24 cellular contexts compared by ENCODE assay signal in the genomic region with DNA sequence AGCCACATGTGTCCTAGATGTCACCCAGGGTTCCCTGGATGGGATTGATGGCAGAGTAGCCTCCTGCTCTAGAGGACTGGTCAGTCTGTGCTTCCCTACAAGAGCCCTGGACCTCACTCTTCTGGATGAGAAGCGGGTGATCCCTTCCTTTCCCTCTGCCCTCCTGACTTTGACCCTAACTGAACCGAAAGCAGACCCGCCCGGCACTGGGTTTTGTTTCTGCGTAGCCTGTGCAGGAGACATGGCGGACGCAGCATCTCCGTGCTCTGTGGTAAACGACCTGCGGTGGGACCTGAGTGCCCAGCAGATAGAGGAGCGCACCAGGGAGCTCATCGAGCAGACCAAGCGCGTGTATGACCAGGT.
"Had no signal": no experiment of that assay in that cellular context is flagged by ENCODE, and none has a peak within 500 bp of the region (broad histone marks: within the 10 kb centered on the region; RNA-seq: fewer than 3 reads in every experiment).

No MANE protein-coding gene starts in this region.

- H3K27me3 Mint-ChIP-seq: activated naive CD8-positive, alpha-beta T cell treated with anti-CD3 and anti-CD28 coated beads for 36 hours; naive B cell had no signal

- ATAC-seq: body of pancreas, foreskin keratinocyte, heart right ventricle, pancreas, psoas muscle had no signal

- H3K36me3 Mint-ChIP-seq: naive B cell had no signal

- H3K27me3 ChIP-seq: adrenal gland, body of pancreas, esophagus muscularis mucosa, foreskin keratinocyte, heart right ventricle, pancreas, testis, transverse colon had no signal

- H3K27ac ChIP-seq: adrenal gland, body of pancreas, esophagus muscularis mucosa, foreskin keratinocyte, heart right ventricle, pancreas, psoas muscle, testis, transverse colon had no signal

- H3K4me1 ChIP-seq: foreskin keratinocyte had no signal

- H3K4me3 Mint-ChIP-seq: activated naive CD8-positive, alpha-beta T cell treated with anti-CD3 and anti-CD28 coated beads for 36 hours; nephron progenitor cell; T-helper 2 cell treated with Interferon-gamma antibody and Interleukin-4, amounts not matched to agents 5 μg/mL and 100 μg/mL, for 36 hours had no signal

- H3K9me3 Mint-ChIP-seq: activated naive CD8-positive, alpha-beta T cell treated with anti-CD3 and anti-CD28 coated beads for 36 hours; naive B cell; nephron progenitor cell; T-helper 2 cell treated with Interferon-gamma antibody and Interleukin-4, amounts not matched to agents 5 μg/mL and 100 μg/mL, for 36 hours had no signal

- H3K4me3 ChIP-seq: adrenal gland, body of pancreas, esophagus muscularis mucosa, heart right ventricle, lung, pancreas, psoas muscle, testis, transverse colon had no signal

- DNase-seq: activated CD4-positive, alpha-beta T cell treated with anti-CD3 and anti-CD28 coated beads for 4 hours; activated CD8-positive, alpha-beta memory T cell treated with anti-CD3 and anti-CD28 coated beads for 24 hours; activated effector memory CD4-positive, alpha-beta T cell treated with Interleukin-2 at 50 U/mL for 16 hours; activated naive CD4-positive, alpha-beta T cell treated with Interleukin-2 at 50 U/mL for 16 hours; adrenal gland; aorta; body of pancreas; dermis blood vessel endothelial cell; effector CD4-positive, alpha-beta T cell; foreskin keratinocyte; heart right ventricle; naive B cell; nephron progenitor cell; nucleus accumbens; psoas muscle; stimulated activated CD4-positive, alpha-beta T cell treated with anti-CD3 and anti-CD28 coated beads, Interleukin-2, amount 100 ng/mL, for 24 hours; T-helper 1 cell; transverse colon had no signal

- H3K27ac Mint-ChIP-seq: nephron progenitor cell; T-helper 2 cell treated with Interferon-gamma antibody and Interleukin-4, amounts not matched to agents 5 μg/mL and 100 μg/mL, for 36 hours had no signal
